Comparison of ENCODE assay signal across 8 cellular contexts in the genomic region with DNA sequence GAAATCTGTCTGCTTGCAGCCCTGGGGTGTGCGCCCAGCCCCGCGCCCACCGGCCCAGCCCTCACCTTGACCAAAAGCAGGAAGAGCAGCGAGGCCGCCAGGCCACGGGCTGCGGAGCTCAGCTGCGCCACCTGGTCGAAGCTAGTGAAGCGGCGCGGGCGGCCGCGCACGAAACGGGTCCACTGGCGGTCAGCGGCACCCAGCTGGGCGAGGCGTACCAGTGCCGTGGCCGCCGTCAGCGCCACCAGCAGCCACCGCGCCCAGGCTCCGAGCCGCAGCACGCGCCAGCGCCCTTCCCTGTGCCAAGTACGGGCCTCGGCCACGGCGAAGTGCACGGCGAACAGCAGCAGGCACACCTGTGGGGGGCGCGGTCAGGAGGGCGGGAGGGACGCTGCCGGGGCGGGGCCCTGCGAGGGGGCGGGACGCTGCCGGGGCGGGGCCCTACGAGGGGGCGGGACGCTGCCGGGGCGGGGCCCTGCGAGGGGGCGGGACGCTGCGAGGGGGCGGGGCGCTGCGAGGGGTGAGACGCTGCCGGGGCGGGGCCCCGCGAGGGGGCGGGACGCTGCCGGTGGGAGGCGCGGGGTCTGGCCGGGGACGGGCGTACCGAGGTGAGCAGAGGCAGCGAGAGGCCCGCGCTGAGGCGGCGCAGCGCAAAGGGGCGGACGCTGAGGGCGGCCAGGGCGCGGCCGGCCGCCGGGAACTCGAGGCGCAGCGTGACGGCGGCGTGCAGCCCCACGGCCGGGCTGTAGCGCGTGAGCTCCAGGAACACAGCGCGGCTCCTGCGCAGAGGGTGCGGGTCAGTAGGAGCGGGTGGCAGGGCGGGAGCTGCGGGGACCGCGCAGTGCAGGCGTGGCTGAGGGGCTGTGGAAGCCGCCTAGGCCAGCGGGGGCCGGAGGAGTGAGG. TPM values are rescaled to one million over a fixed set of nuclear protein-coding genes. Genes with fewer than 3 reads are reported as not detected.
DNase-seq lines count a peak whose midpoint lies in the region; ATAC-seq and TF ChIP-seq lines count a peak whose summit lies in the region.

No MANE protein-coding gene starts in this region.

- ATAC-seq in GM21619 (IDR thresholded peaks at IDR 0.05; ENCODE audit: unreplicated experiment) (no peak), GM18502 (IDR thresholded peaks at IDR 0.05; ENCODE audit: poor library complexity, unreplicated experiment) (no peak)

- no peak for TF ChIP-seq CTCF in coronary artery (IDR thresholded peaks at IDR 0.05)

- no peaks in the 10 kb centered on the region for H3K27me3 ChIP-seq in skeletal muscle tissue (ENCODE audit: control insufficient read depth in 3 of 3, insufficient read depth in 3 of 3, low read length in 3 of 3)

- H3K4me3 ChIP-seq in iPS-11a (ENCODE audit: low read depth, low read length) = peak overlapping the region; percentile 30
- H3K4me3 ChIP-seq in skeletal muscle tissue (ENCODE audit: low read length in 3 of 3) = peak overlapping the region in 2 of 3 donors; percentile 43 to 49
- H3K4me3 ChIP-seq in coronary artery = no peak overlapping the region

- peaks cover 71 to 81% (median 78%) of the 10 kb centered on the region in 3 donors for H3K36me3 ChIP-seq in skeletal muscle tissue (ENCODE audit: control insufficient read depth in 3 of 3, insufficient read depth in 3 of 3, low read length in 3 of 3)

- H3K9ac ChIP-seq in skeletal muscle tissue (ENCODE audit: low read depth in 1 of 3, low read length in 3 of 3) = peak overlapping the region; percentile 38 to 78 (median 57)

- H3K9me3 ChIP-seq in skeletal muscle tissue (ENCODE audit: control insufficient read depth in 3 of 3, low read length in 3 of 3) = no peaks in the 10 kb centered on the region

- H3K4me1 ChIP-seq in skeletal muscle tissue (ENCODE audit: control insufficient read depth in 3 of 3, insufficient read depth in 3 of 3, low read length in 3 of 3) = peaks cover 16 to 35% (median 24%) of the 10 kb centered on the region in 3 donors

- DNase-seq in HT-29 (ENCODE audit: low spot score) (peak; percentile 87), astrocyte of the hippocampus (ENCODE audit: low read depth, low spot score) (peak; percentile 86), H4 (ENCODE audit: low spot score) (no peak), coronary artery (ENCODE audit: low spot score) (no peak)

- H3K27ac ChIP-seq in skeletal muscle tissue (ENCODE audit: low read depth, low read length) (peak overlapping the region; percentile 75), coronary artery (peak overlapping the region in 1 of 2 donors; percentile 31)

RNA-seq across cellular contexts. Expression of a gene that starts 43.3 kb away (rescaled TPM):
- total RNA-seq in HT-29 (2014; rRNA removed; shearing (Covaris generic)) = 75.1 and 85.0 TPM in 2 replicates
- total RNA-seq in skeletal muscle tissue = 49.6 TPM
- total RNA-seq in H4 (2014; rRNA removed; shearing (Covaris generic)) = 11.0 and 15.6 TPM in 2 replicates

RNA-seq across cellular contexts. Expression of a gene that starts 43.4 kb away (rescaled TPM):
- 157 and 215 TPM in 2 replicates for total RNA-seq in HT-29 (2014; rRNA removed; shearing (Covaris generic))
- 13.6 TPM for total RNA-seq in skeletal muscle tissue
- total RNA-seq in H4 (2014; rRNA removed; shearing (Covaris generic)) = 28.2 and 42.3 TPM in 2 replicates

RNA-seq across cellular contexts. Expression of a gene that starts 44.6 kb away (rescaled TPM):
- 72.1 and 74.7 TPM in 2 replicates for total RNA-seq in HT-29 (2014; rRNA removed; shearing (Covaris generic))
- 88.7 TPM for total RNA-seq in skeletal muscle tissue
- total RNA-seq in H4 (2014; rRNA removed; shearing (Covaris generic)) = 10.9 and 14.1 TPM in 2 replicates

RNA-seq across cellular contexts. Expression of a gene that starts 57.4 kb away (rescaled TPM):
- 13.4 and 24.9 TPM in 2 replicates for total RNA-seq in HT-29 (2014; rRNA removed; shearing (Covaris generic))
- total RNA-seq in skeletal muscle tissue = not detected
- 1.9 and 3.2 TPM in 2 replicates for total RNA-seq in H4 (2014; rRNA removed; shearing (Covaris generic))

Comparison
In these comparisons a context has a peak if more than half of its experiments do, and no peak if none do; other contexts are left out.
1. DNase-seq: peak in HT-29 (single experiment) and astrocyte of the hippocampus (single experiment); none in H4 (single experiment) and coronary artery (single experiment).